32 cellular contexts compared by ENCODE assay signal in genomic region chr3:46200211-46200610, GRCh38. TPM values are rescaled to one million over a fixed set of nuclear protein-coding genes. Genes with fewer than 3 reads are reported as not detected.
"Had no signal": no experiment of that assay in that cellular context is flagged by ENCODE, and none has a peak within 500 bp of the region (broad histone marks: within the 10 kb centered on the region; RNA-seq: fewer than 3 reads in every experiment).

No MANE protein-coding gene starts in this region.

- H3K9me3 Mint-ChIP-seq: central memory CD8-positive, alpha-beta T cell; effector memory CD8-positive, alpha-beta T cell had no signal

- H3K36me3 Mint-ChIP-seq: activated naive CD8-positive, alpha-beta T cell had no signal

- ATAC-seq: activated T-cell treated with anti-CD3 and anti-CD28 coated beads, Interleukin-2, amount 50 U/mL, for 72 hours; effector memory CD8-positive, alpha-beta T cell; gastroesophageal sphincter; WTC11 had no signal

- H3K4me1 Mint-ChIP-seq: WTC11 had no signal

- H3K4me1 ChIP-seq: esophagus squamous epithelium, gastroesophageal sphincter had no signal

- H3K27ac ChIP-seq: brain microvascular endothelial cell, VCaP had no signal

- H3K36me3 ChIP-seq: brain microvascular endothelial cell, esophagus squamous epithelium, gastroesophageal sphincter had no signal

- H3K27ac Mint-ChIP-seq: activated CD4-positive, alpha-beta memory T cell treated with anti-CD3 and anti-CD28 coated beads, Interleukin-2, amount 10 ng/mL, durations not matched to agents 7 days and 5 days; activated CD4-positive, alpha-beta T cell treated with anti-CD3 and anti-CD28 coated beads, Interleukin-2, amount 10 ng/mL, durations not matched to agents 7 days and 5 days; activated naive CD4-positive, alpha-beta T cell treated with anti-CD3 and anti-CD28 coated beads, Interleukin-2, amount 10 ng/mL, durations not matched to agents 7 days and 5 days; activated naive CD8-positive, alpha-beta T cell; activated T-cell treated with anti-CD3 and anti-CD28 coated beads, Interleukin-2, amount 50 U/mL, for 24 hours; activated T-cell treated with anti-CD3 and anti-CD28 coated beads, Interleukin-2, amount 50 U/mL, for 72 hours; WTC11 had no signal

- H3K4me3 Mint-ChIP-seq: activated CD4-positive, alpha-beta memory T cell treated with anti-CD3 and anti-CD28 coated beads, Interleukin-2, amount 10 ng/mL, durations not matched to agents 7 days and 5 days; activated CD4-positive, alpha-beta T cell treated with anti-CD3 and anti-CD28 coated beads, Interleukin-2, amount 10 ng/mL, durations not matched to agents 7 days and 5 days; activated naive CD4-positive, alpha-beta T cell treated with anti-CD3 and anti-CD28 coated beads, Interleukin-2, amount 10 ng/mL, durations not matched to agents 7 days and 5 days; activated naive CD8-positive, alpha-beta T cell; activated T-cell treated with anti-CD3 and anti-CD28 coated beads, Interleukin-2, amount 50 U/mL, for 24 hours; activated T-cell treated with anti-CD3 and anti-CD28 coated beads, Interleukin-2, amount 50 U/mL, for 72 hours; central memory CD8-positive, alpha-beta T cell; effector memory CD8-positive, alpha-beta T cell; WTC11 had no signal

- H3K9me3 ChIP-seq: esophagus squamous epithelium had no signal

- H3K27me3 Mint-ChIP-seq: activated naive CD8-positive, alpha-beta T cell; activated T-cell treated with anti-CD3 and anti-CD28 coated beads, Interleukin-2, amount 50 U/mL, for 24 hours; central memory CD8-positive, alpha-beta T cell; effector memory CD8-positive, alpha-beta T cell had no signal

- H3K27me3 ChIP-seq: brain microvascular endothelial cell, esophagus squamous epithelium, gastroesophageal sphincter had no signal

- H3K4me3 ChIP-seq: coronary artery, esophagus squamous epithelium, gastroesophageal sphincter had no signal

- DNase-seq: activated CD4-positive, alpha-beta memory T cell treated with anti-CD3 and anti-CD28 coated beads, Interleukin-2, amount 10 ng/mL, durations not matched to agents 7 days and 5 days; activated CD4-positive, alpha-beta T cell treated with anti-CD3 and anti-CD28 coated beads for 1 hour; activated CD4-positive, alpha-beta T cell treated with anti-CD3 and anti-CD28 coated beads for 4 hours; activated CD4-positive, alpha-beta T cell treated with anti-CD3 and anti-CD28 coated beads, Interleukin-2, amount 10 ng/mL, durations not matched to agents 7 days and 5 days; activated CD4-positive, alpha-beta T cell treated with anti-CD3 and anti-CD28 coated beads, Interleukin-2, amount 50 U/mL, for 4 hours; activated CD8-positive, alpha-beta memory T cell treated with anti-CD3 and anti-CD28 coated beads, Interleukin-2, amount 50 U/mL, for 48 hours; activated gamma-delta T cell; activated naive CD4-positive, alpha-beta T cell; activated naive CD4-positive, alpha-beta T cell treated with anti-CD3 and anti-CD28 coated beads, Interleukin-2, amount 10 ng/mL, durations not matched to agents 7 days and 5 days; activated T-cell treated with anti-CD3 and anti-CD28 coated beads for 4 hours; activated T-cell treated with anti-CD3 and anti-CD28 coated beads, Interleukin-2, amount 50 U/mL, for 24 hours; activated T-cell treated with anti-CD3 and anti-CD28 coated beads, Interleukin-2, amount 50 U/mL, for 72 hours; amniotic stem cell; brain microvascular endothelial cell; dermis blood vessel endothelial cell; effector CD4-positive, alpha-beta T cell; effector memory CD8-positive, alpha-beta T cell; erythroblast; esophagus squamous epithelium; foreskin melanocyte; T-helper 2 cell had no signal

RNA-seq across cellular contexts. Expression of gene CCR1, which starts 7.9 kb away (rescaled TPM):
- total RNA-seq: bronchial epithelial cell, dermis blood vessel endothelial cell, WTC11 had no signal

RNA-seq across cellular contexts. Expression of gene CCR3, which starts 42.0 kb away (rescaled TPM):
- total RNA-seq: activated CD4-positive, alpha-beta T cell treated with anti-CD3 and anti-CD28 coated beads, Interleukin-2, amount 10 ng/mL, durations not matched to agents 7 days and 5 days; activated T-cell treated with anti-CD3 and anti-CD28 coated beads, Interleukin-2, amount 50 U/mL, for 72 hours; astrocyte; bronchial epithelial cell; cardiac septum; cerebellum; dermis blood vessel endothelial cell; esophagus squamous epithelium; fibroblast of villous mesenchyme; gastroesophageal sphincter; WTC11 had no signal
